In the genomic region with DNA sequence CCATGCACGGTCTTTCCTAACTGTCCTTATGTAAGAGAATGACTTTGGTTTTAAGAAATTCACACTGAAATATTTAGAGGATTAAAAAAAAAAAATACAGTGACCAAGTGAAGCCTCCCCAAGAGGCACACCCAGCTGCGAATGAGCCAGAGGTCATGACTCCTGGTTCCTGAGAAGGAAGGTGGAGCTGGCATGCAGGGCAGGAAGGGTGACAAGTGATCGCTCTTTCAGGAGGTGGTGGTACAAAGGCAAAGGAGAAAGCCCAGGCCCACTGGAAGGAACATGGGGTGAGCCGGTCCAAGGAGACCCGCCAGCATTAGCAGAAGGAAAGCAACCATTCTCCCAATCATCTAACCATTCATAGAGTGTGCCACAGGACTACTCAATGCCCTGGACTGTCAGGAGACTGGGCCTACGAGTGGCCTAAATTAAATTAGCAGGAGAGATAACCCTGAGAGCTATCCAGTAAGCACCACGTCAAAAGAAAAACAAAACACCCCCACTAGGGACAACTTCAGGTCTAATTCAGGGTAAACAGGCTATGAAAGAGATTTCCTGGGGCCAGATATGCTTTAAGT, we compare ENCODE assay signal across 21 cellular contexts. TPM values are rescaled to one million over a fixed set of nuclear protein-coding genes. Genes with fewer than 3 reads are reported as not detected.
DNase-seq lines count a peak whose midpoint lies in the region; ATAC-seq and TF ChIP-seq lines count a peak whose summit lies in the region.
"Had no signal": no experiment of that assay in that cellular context is flagged by ENCODE, and none has a peak within 500 bp of the region (broad histone marks: within the 10 kb centered on the region; RNA-seq: fewer than 3 reads in every experiment).

No MANE protein-coding gene starts in this region.

- 82% methylated on average over 7 of the region's 7 CpGs for WGBS in SK-N-SH (ENCODE audit: low lambda C conversion rate)
- WGBS in heart right ventricle, 2 donors = 60% methylated on average over 7 of the region's 7 CpGs
- WGBS in psoas muscle, 3 donors = 73 to 80% (median 78%) methylated on average over 7 of the region's 7 CpGs

- H3K9ac ChIP-seq in SK-N-SH = no peak overlapping the region

- intact Hi-C loops in heart right ventricle (cut with DNase I) = loop anchor here in 1 of 10 donors (5.0 kb wide), 1 partner anchor 83 kb away; no protein-coding TSS in a partner anchor
- intact Hi-C loops in psoas muscle (cut with DNase I) = no loop called here

- H3K79me2 ChIP-seq in SK-N-SH (ENCODE audit: insufficient read depth) = peaks cover 8% of the 10 kb centered on the region; the same call in 1 of the 2 replicates

- no peaks in the 10 kb centered on the region for H3K27me3 ChIP-seq in CD4-positive, CD25-positive, alpha-beta regulatory T cell (ENCODE audit: control insufficient read depth, insufficient read depth, low read length)
- H3K27me3 ChIP-seq in SK-N-SH (ENCODE audit: insufficient read depth) = no peaks in the 10 kb centered on the region
- H3K27me3 ChIP-seq in heart right ventricle = no peaks in the 10 kb centered on the region
- no peaks in the 10 kb centered on the region for H3K27me3 ChIP-seq in neutrophil
- no peaks in the 10 kb centered on the region for H3K27me3 ChIP-seq in psoas muscle (ENCODE audit: insufficient read depth in 3 of 3, low read length in 2 of 3)
- H3K27me3 ChIP-seq: tibial nerve had no signal

- peak overlapping the region in 1 of 4 donors; percentile 5 for H3K4me3 Mint-ChIP-seq in CD4-positive, CD25-positive, alpha-beta regulatory T cell
- H3K4me3 Mint-ChIP-seq: activated CD4-positive, alpha-beta memory T cell treated with anti-CD3 and anti-CD28 coated beads, Interleukin-2, amount 10 ng/mL, durations not matched to agents 7 days and 5 days; activated naive CD4-positive, alpha-beta T cell treated with anti-CD3 and anti-CD28 coated beads, Interleukin-2, amount 50 U/mL, for 24 hours; activated T-cell treated with anti-CD3 and anti-CD28 coated beads, Interleukin-2, amount 50 U/mL, for 4 hours; nephron; stimulated activated memory B cell treated with anti-CD40 and anti-IgM and Interleukin-4, amounts not matched to agents 10 μg/mL and 1 μg/mL and 100 μg/mL, for 72 hours had no signal

- peaks cover 12 to 27% (median 21%) of the 10 kb centered on the region in 4 donors for H3K4me1 Mint-ChIP-seq in CD4-positive, CD25-positive, alpha-beta regulatory T cell

- H3K27ac Mint-ChIP-seq in CD4-positive, CD25-positive, alpha-beta regulatory T cell = peak overlapping the region in 2 of 3 donors; percentile 17 to 31
- H3K27ac Mint-ChIP-seq: activated CD4-positive, alpha-beta memory T cell treated with anti-CD3 and anti-CD28 coated beads, Interleukin-2, amount 10 ng/mL, durations not matched to agents 7 days and 5 days; activated naive CD4-positive, alpha-beta T cell treated with anti-CD3 and anti-CD28 coated beads, Interleukin-2, amount 50 U/mL, for 24 hours; nephron had no signal

- no peak overlapping the region for H3K4me3 ChIP-seq in CD4-positive, CD25-positive, alpha-beta regulatory T cell (ENCODE audit: low read depth, low read length)
- no peak overlapping the region for H3K4me3 ChIP-seq in SK-N-SH (ENCODE audit: low read depth in 2 of 2, low read length in 1 of 2)
- H3K4me3 ChIP-seq in heart right ventricle = no peak overlapping the region
- no peak overlapping the region for H3K4me3 ChIP-seq in neutrophil (ENCODE audit: low read depth in 1 of 2, low read length in 1 of 2)
- no peak overlapping the region for H3K4me3 ChIP-seq in psoas muscle
- H3K4me3 ChIP-seq: coronary artery, HAP-1, tibial nerve had no signal

- no peak for ATAC-seq in CD4-positive, CD25-positive, alpha-beta regulatory T cell (ENCODE audit: low read depth in 2 of 2)
- ATAC-seq in heart right ventricle (peak in 6 of 8 donors; percentile 28 to 63 (median 51)), HG03097 (IDR thresholded peaks at IDR 0.05; ENCODE audit: low FRiP score, unreplicated experiment) (no peak), psoas muscle (no peak)
- ATAC-seq: activated T-cell treated with anti-CD3 and anti-CD28 coated beads, Interleukin-2, amount 50 U/mL, for 4 hours; stimulated activated memory B cell treated with anti-CD40 and anti-IgM and Interleukin-4, amounts not matched to agents 10 μg/mL and 1 μg/mL and 100 μg/mL, for 72 hours had no signal

- no peaks in the 10 kb centered on the region for H3K9me2 ChIP-seq in SK-N-SH

- H3K4me2 ChIP-seq in SK-N-SH = no peak overlapping the region

- no peaks in the 10 kb centered on the region for H3K9me3 Mint-ChIP-seq in CD4-positive, CD25-positive, alpha-beta regulatory T cell
- H3K9me3 Mint-ChIP-seq: activated CD4-positive, alpha-beta memory T cell treated with anti-CD3 and anti-CD28 coated beads, Interleukin-2, amount 10 ng/mL, durations not matched to agents 7 days and 5 days; activated naive CD4-positive, alpha-beta T cell treated with anti-CD3 and anti-CD28 coated beads, Interleukin-2, amount 50 U/mL, for 24 hours; activated T-cell treated with anti-CD3 and anti-CD28 coated beads, Interleukin-2, amount 50 U/mL, for 4 hours; nephron; stimulated activated memory B cell treated with anti-CD40 and anti-IgM and Interleukin-4, amounts not matched to agents 10 μg/mL and 1 μg/mL and 100 μg/mL, for 72 hours had no signal

- no peaks in the 10 kb centered on the region for H3K36me3 ChIP-seq in CD4-positive, CD25-positive, alpha-beta regulatory T cell (ENCODE audit: control insufficient read depth, insufficient read depth, low read length)
- H3K36me3 ChIP-seq in SK-N-SH (replicated peaks in 1 of 2; ENCODE audit: control insufficient read depth in 1 of 2, insufficient read depth in 2 of 2, low read length in 1 of 2) (no peaks in the 10 kb centered on the region), heart right ventricle (no peaks in the 10 kb centered on the region), neutrophil (no peaks in the 10 kb centered on the region), psoas muscle (ENCODE audit: insufficient read depth in 1 of 2, low read depth in 1 of 2) (peaks cover 0 to 9% of the 10 kb centered on the region in 2 donors)
- H3K36me3 ChIP-seq: HAP-1, tibial nerve, WERI-Rb-1 had no signal

- H3K9me3 ChIP-seq in CD4-positive, CD25-positive, alpha-beta regulatory T cell (ENCODE audit: control insufficient read depth in 2 of 2, low read length in 2 of 2) = no peaks in the 10 kb centered on the region
- H3K9me3 ChIP-seq in SK-N-SH (no peaks in the 10 kb centered on the region), heart right ventricle (no peaks in the 10 kb centered on the region), neutrophil (no peaks in the 10 kb centered on the region), psoas muscle (no peaks in the 10 kb centered on the region)
- H3K9me3 ChIP-seq: HAP-1, tibial nerve had no signal

- POLR2A ChIA-PET in SK-N-SH (lab: Yijun Ruan, JAX) = no interaction called here

- no peak for DNase-seq in CD4-positive, CD25-positive, alpha-beta regulatory T cell
- peak; percentile 44 for DNase-seq in SK-N-SH
- peak in 1 of 2 donors; percentile 13 for DNase-seq in heart right ventricle
- no peak for DNase-seq in pons (ENCODE audit: low spot score)
- DNase-seq in DMS53 (lab: John Stamatoyannopoulos, UW) = no peak
- DNase-seq in psoas muscle = no peak
- DNase-seq: activated CD4-positive, alpha-beta memory T cell treated with anti-CD3 and anti-CD28 coated beads, Interleukin-2, amount 10 ng/mL, durations not matched to agents 7 days and 5 days; activated T-cell treated with anti-CD3 and anti-CD28 coated beads, Interleukin-2, amount 50 U/mL, for 4 hours; NCI-H2029 treated with DMSO at 0.1 percent for 48 hours; NCI-H446 treated with DMSO at 0.1 percent for 48 hours; WERI-Rb-1 had no signal

- no peak overlapping the region for H3K27ac ChIP-seq in CD4-positive, CD25-positive, alpha-beta regulatory T cell (ENCODE audit: insufficient read depth, low read length, poor library complexity, severe bottlenecking)
- no peak overlapping the region for H3K27ac ChIP-seq in SK-N-SH (ENCODE audit: low read depth in 2 of 2, low read length in 1 of 2)
- peak overlapping the region in 6 of 10 donors; percentile 33 to 69 (median 46) for H3K27ac ChIP-seq in heart right ventricle
- H3K27ac ChIP-seq in neutrophil = peak overlapping the region; percentile 66
- no peak overlapping the region for H3K27ac ChIP-seq in psoas muscle
- H3K27ac ChIP-seq: coronary artery, epithelial cell of prostate, HL-60, WERI-Rb-1 had no signal

- H3F3A ChIP-seq in SK-N-SH (replicated peaks; ENCODE audit: insufficient read depth) = no peaks in the 10 kb centered on the region

- H3K36me3 Mint-ChIP-seq in CD4-positive, CD25-positive, alpha-beta regulatory T cell = peaks cover 26% of the 10 kb centered on the region

- no peaks in the 10 kb centered on the region for H3K27me3 Mint-ChIP-seq in CD4-positive, CD25-positive, alpha-beta regulatory T cell
- H3K27me3 Mint-ChIP-seq: activated CD4-positive, alpha-beta memory T cell treated with anti-CD3 and anti-CD28 coated beads, Interleukin-2, amount 10 ng/mL, durations not matched to agents 7 days and 5 days; activated naive CD4-positive, alpha-beta T cell treated with anti-CD3 and anti-CD28 coated beads, Interleukin-2, amount 50 U/mL, for 24 hours; stimulated activated memory B cell treated with anti-CD40 and anti-IgM and Interleukin-4, amounts not matched to agents 10 μg/mL and 1 μg/mL and 100 μg/mL, for 72 hours had no signal

- H2AFZ ChIP-seq in SK-N-SH (ENCODE audit: low read depth) = no peak overlapping the region

- no peaks in the 10 kb centered on the region for H3K4me1 ChIP-seq in CD4-positive, CD25-positive, alpha-beta regulatory T cell (ENCODE audit: control insufficient read depth, insufficient read depth, low read length, poor library complexity, severe bottlenecking)
- H3K4me1 ChIP-seq in SK-N-SH (ENCODE audit: control insufficient read depth in 1 of 2, insufficient read depth in 2 of 2, low read depth in 1 of 2, low read length in 1 of 2) (peaks cover 0 to 14% of the 10 kb centered on the region in 2 experiments; a peak in 1 of 4 replicates), heart right ventricle (peaks cover 0 to 28% (median 16%) of the 10 kb centered on the region in 9 donors), neutrophil (ENCODE audit: control insufficient read depth in 1 of 2, insufficient read depth in 1 of 2, low read depth in 1 of 2, low read length in 1 of 2) (peaks cover 18 to 27% of the 10 kb centered on the region in 2 experiments), psoas muscle (peaks cover 16% of the 10 kb centered on the region)

- CTCF ChIA-PET in SK-N-SH (lab: Yijun Ruan, JAX) = interaction anchor here (1.4 kb wide), 1 partner anchor 82 kb away, joined by 5 read pairs; no protein-coding TSS in a partner anchor

- no peak for TF ChIP-seq RAD21 in SK-N-SH (IDR thresholded peaks at IDR 0.05; ENCODE audit: low read length)

- TF ChIP-seq CTCF in SK-N-SH (IDR thresholded peaks at IDR 0.05) (no peak), heart right ventricle (IDR thresholded peaks at IDR 0.05) (no peak), neutrophil (IDR thresholded peaks at IDR 0.05) (no peak), psoas muscle (IDR thresholded peaks at IDR 0.05) (no peak)

- no peak for TF ChIP-seq EP300 in SK-N-SH (IDR thresholded peaks at IDR 0.05; ENCODE audit: borderline replicate concordance in 1 of 2, low read depth in 1 of 2, low read length in 1 of 2)

- no peaks in the 10 kb centered on the region for H4K20me1 ChIP-seq in SK-N-SH (ENCODE audit: insufficient read depth)

RNA-seq across cellular contexts. Expression of a gene that starts 7.8 kb away (rescaled TPM):
- total RNA-seq in CD4-positive, CD25-positive, alpha-beta regulatory T cell = 25.5 TPM
- 10 to 100 TPM; 20.2 to 27.6 (median 24.3) TPM for polyA plus RNA-seq in CD4-positive, CD25-positive, alpha-beta regulatory T cell
- polyA plus RNA-seq in SK-N-SH (2012; rRNA removed) = 17.0 and 17.7 TPM in 2 replicates
- 13.9 and 16.9 TPM in 2 replicates for polyA plus RNA-seq in SK-N-SH (2012; cell fraction: cytosol; rRNA removed)
- polyA plus RNA-seq in SK-N-SH (2012; cell fraction: nucleus; rRNA removed) = 19.8 and 21.7 TPM in 2 replicates
- 10 to 100 TPM; 19.5 to 28.4 (median 25.5) TPM for total RNA-seq in heart right ventricle
- 10 to 100 TPM; 17.3 to 24.5 TPM for polyA plus RNA-seq in heart right ventricle
- total RNA-seq in psoas muscle = 10 to 100 TPM; 14.4 to 21.1 (median 18.3) TPM
- polyA plus RNA-seq in psoas muscle = 10 to 100 TPM; 22.5 to 26.7 (median 22.6) TPM

Comparison
In these comparisons a context has a peak if more than half of its experiments do, and no peak if none do; other contexts are left out.
1. ATAC-seq: peak in heart right ventricle (6 of 8); none in CD4-positive, CD25-positive, alpha-beta regulatory T cell (0 of 2), HG03097 (single experiment) and psoas muscle (0 of 4).
2. H3K27ac ChIP-seq: peak in heart right ventricle (6 of 10) and neutrophil (single experiment); none in CD4-positive, CD25-positive, alpha-beta regulatory T cell (single experiment), SK-N-SH (0 of 2) and psoas muscle (single experiment).